8 cellular contexts compared by ENCODE assay signal in the genomic region with DNA sequence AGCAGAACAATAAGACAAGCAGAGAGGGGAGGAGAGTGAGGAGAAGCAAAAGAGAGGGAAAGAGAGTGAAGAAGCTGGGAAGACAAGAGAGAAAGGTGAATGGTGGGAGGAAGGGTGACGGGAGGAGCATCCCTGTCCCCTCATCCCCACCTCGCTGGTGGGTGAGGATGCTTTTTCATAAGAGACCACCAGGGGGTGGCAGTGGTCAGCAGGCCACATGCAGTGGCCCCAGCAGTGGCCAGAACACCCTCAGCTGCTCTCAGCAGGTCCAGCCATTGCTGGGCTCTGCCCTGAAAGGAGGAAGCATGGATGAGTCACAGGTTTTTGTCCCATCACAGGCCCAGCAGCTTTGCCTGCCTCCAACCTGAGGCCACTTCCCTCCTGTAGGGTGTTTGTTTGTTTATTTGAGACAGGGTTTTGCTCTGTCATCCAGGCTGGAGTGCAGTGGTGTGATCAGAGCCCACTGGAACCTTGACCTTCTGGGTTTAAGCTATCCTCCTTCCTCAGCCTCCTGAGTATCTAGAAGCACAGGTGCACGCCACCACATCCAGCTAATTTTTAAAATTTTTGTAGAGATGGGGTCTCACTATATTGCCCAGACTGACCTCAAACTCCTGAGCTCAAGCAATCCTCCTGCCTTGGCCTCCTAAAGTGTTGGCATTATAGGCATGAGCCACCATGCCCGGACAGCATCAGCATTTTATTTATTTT. TPM values are rescaled to one million over a fixed set of nuclear protein-coding genes. Genes with fewer than 3 reads are reported as not detected.
DNase-seq lines count a peak whose midpoint lies in the region; FAIRE-seq and TF ChIP-seq lines count a peak whose summit lies in the region.

No MANE protein-coding gene starts in this region.

- peaks cover 2% of the 10 kb centered on the region for H3K9me3 ChIP-seq in keratinocyte (ENCODE audit: control insufficient read depth, low read depth, low read length)

- H3K9me1 ChIP-seq in keratinocyte (ENCODE audit: control insufficient read depth, extremely low read depth, insufficient read depth, low read length): no peaks in the 10 kb centered on the region

- peaks cover 29% of the 10 kb centered on the region for H3K4me1 ChIP-seq in KMS-11 (ENCODE audit: low read depth, poor library complexity, severe bottlenecking)
- H3K4me1 ChIP-seq in keratinocyte (ENCODE audit: control insufficient read depth, extremely low read depth, insufficient read depth, low read length): peaks cover 12% of the 10 kb centered on the region

- DNase-seq in NCI-H1092 (lab: John Stamatoyannopoulos, UW) (peak; percentile 6), NCI-H1092 treated with DMSO at 0.1 percent for 48 hours (lab: John Stamatoyannopoulos, UW) (no peak), SW480 (ENCODE audit: low spot score) (peak; percentile 89), cardiac fibroblast (ENCODE audit: low read depth in 2 of 2) (peak; percentile 89 to 93), keratinocyte (ENCODE audit: low read depth, low spot score) (no peak), middle frontal gyrus (ENCODE audit: extremely low spot score, low spot score) (no peak)
- DNase-seq in stimulated activated CD8-positive, alpha-beta memory T cell treated with anti-CD3 and anti-CD28 coated beads, Interleukin-2, amount 100 ng/mL, for 48 hours (ENCODE audit: low read depth in 2 of 2): peak; percentile 34

- TF ChIP-seq CTCF in KMS-11 (conservative IDR thresholded peaks at IDR 0.05; ENCODE audit: low read depth, low read length) (peak; percentile 77), cardiac fibroblast (IDR thresholded peaks at IDR 0.05; ENCODE audit: low read depth, low read length) (peak; percentile 82), keratinocyte (optimal IDR thresholded peaks at IDR 0.05 in 1 of 3, IDR thresholded peaks at IDR 0.05 in 1 of 3, conservative IDR thresholded peaks at IDR 0.05 in 1 of 3; ENCODE audit: extremely low read depth in 1 of 3, insufficient read depth in 2 of 3, low read length in 3 of 3) (peak in 2 of 3 experiments; percentile 56 to 60)

- H3K9ac ChIP-seq in KMS-11 (no peak overlapping the region), keratinocyte (ENCODE audit: control insufficient read depth, extremely low read depth, insufficient read depth, low read length) (no peak overlapping the region)

- no peak for FAIRE-seq in keratinocyte (lab: Jason Lieb, UNC)

- H4K20me1 ChIP-seq in KMS-11 (ENCODE audit: insufficient read depth): no peaks in the 10 kb centered on the region
- H4K20me1 ChIP-seq in keratinocyte (ENCODE audit: control insufficient read depth, extremely low read depth, insufficient read depth, low read length): no peaks in the 10 kb centered on the region

- H3K36me3 ChIP-seq in KMS-11 (ENCODE audit: insufficient read depth) (no peaks in the 10 kb centered on the region), keratinocyte (ENCODE audit: control insufficient read depth in 2 of 2, extremely low read depth in 1 of 2, insufficient read depth in 2 of 2, low read length in 2 of 2) (no peaks in the 10 kb centered on the region)

- H3K27ac ChIP-seq in KMS-11 (no peak overlapping the region), keratinocyte (ENCODE audit: control insufficient read depth, insufficient read depth, low read length) (no peak overlapping the region)

- dilution Hi-C loops in keratinocyte (cut with MboI; ENCODE audit: extremely low pct_ligation_motif_present, low sequenced_read_pairs): no loop called here

- no peaks in the 10 kb centered on the region for H3K27me3 ChIP-seq in KMS-11 (ENCODE audit: insufficient read depth, low read depth)
- no peaks in the 10 kb centered on the region for H3K27me3 ChIP-seq in keratinocyte (ENCODE audit: control insufficient read depth, extremely low read depth, insufficient read depth, low read length)

- H3K4me3 ChIP-seq in KMS-11 (IDR thresholded peaks at IDR 0.05; ENCODE audit: insufficient read depth, low read depth, low read length) (no peak overlapping the region), cardiac fibroblast (replicated peaks in 1 of 2; ENCODE audit: low read depth in 2 of 2, low read length in 2 of 2) (no peak overlapping the region), keratinocyte (ENCODE audit: control insufficient read depth in 2 of 3, extremely low read depth in 1 of 3, insufficient read depth in 2 of 3, low read depth in 1 of 3, low read length in 3 of 3) (no peak overlapping the region)

- H3K4me2 ChIP-seq in KMS-11 (no peak overlapping the region), keratinocyte (ENCODE audit: control insufficient read depth, extremely low read depth, insufficient read depth, low read depth, low read length) (no peak overlapping the region)

- H2AFZ ChIP-seq in KMS-11 (ENCODE audit: low read depth): peak overlapping the region; percentile 47; the same call in 1 of the 2 replicates
- no peak overlapping the region for H2AFZ ChIP-seq in keratinocyte (ENCODE audit: control insufficient read depth, low read length)

- H3K79me2 ChIP-seq in KMS-11 (ENCODE audit: insufficient read depth, low read depth) (no peaks in the 10 kb centered on the region), keratinocyte (ENCODE audit: control insufficient read depth, insufficient read depth, low read length) (no peaks in the 10 kb centered on the region)

RNA-seq across cellular contexts. Expression of a gene that starts 23.9 kb away (rescaled TPM):
- polyA plus RNA-seq in keratinocyte: 0.03 to 0.13 TPM (median 0.08 TPM) in 3 replicates
- 0.09 TPM for polyA plus RNA-seq in keratinocyte (2011; ENCODE audit: low read depth)
- polyA plus RNA-seq in keratinocyte (2011; cell fraction: cytosol; rRNA removed): 0.04 and 0.08 TPM in 2 replicates
- 0.09 and 0.23 TPM in 2 replicates for polyA plus RNA-seq in keratinocyte (2011; cell fraction: nucleus; rRNA removed)
- polyA plus RNA-seq in keratinocyte (2012; ENCODE audit: low replicate concordance): 0.66 TPM in 1 of 2 replicates, not detected in the other
- polyA minus RNA-seq in keratinocyte: 0.03 to 0.40 TPM (median 0.13 TPM) in 3 replicates
- not detected for polyA minus RNA-seq in keratinocyte (2011; cell fraction: cytosol; rRNA and poly(A)+ RNA removed)
- 0.16 and 0.32 TPM in 2 replicates for polyA minus RNA-seq in keratinocyte (2011; cell fraction: nucleus; rRNA and poly(A)+ RNA removed)

RNA-seq across cellular contexts. Expression of a gene that starts 43.4 kb away (rescaled TPM):
- polyA plus RNA-seq in keratinocyte: 72.9 to 90.3 TPM (median 88.8 TPM) in 3 replicates
- polyA plus RNA-seq in keratinocyte (2011; ENCODE audit: low read depth): 23.7 TPM
- 88.9 and 119 TPM in 2 replicates for polyA plus RNA-seq in keratinocyte (2011; cell fraction: cytosol; rRNA removed)
- 76.4 and 84.0 TPM in 2 replicates for polyA plus RNA-seq in keratinocyte (2011; cell fraction: nucleus; rRNA removed)
- polyA plus RNA-seq in keratinocyte (2012; ENCODE audit: low replicate concordance): 123 and 127 TPM in 2 replicates
- 80.7 to 152 TPM (median 82.5 TPM) in 3 replicates for polyA minus RNA-seq in keratinocyte
- 74.4 TPM for polyA minus RNA-seq in keratinocyte (2011; cell fraction: cytosol; rRNA and poly(A)+ RNA removed)
- polyA minus RNA-seq in keratinocyte (2011; cell fraction: nucleus; rRNA and poly(A)+ RNA removed): 29.5 and 33.4 TPM in 2 replicates

Comparison
In these comparisons a context has a peak if more than half of its experiments do, and no peak if none do; other contexts are left out.
1. DNase-seq: peak in NCI-H1092 (single experiment), SW480 (single experiment), cardiac fibroblast (2 of 2) and stimulated activated CD8-positive, alpha-beta memory T cell treated with anti-CD3 and anti-CD28 coated beads, Interleukin-2, amount 100 ng/mL, for 48 hours (2 of 2); none in NCI-H1092 treated with DMSO at 0.1 percent for 48 hours (single experiment), keratinocyte (single experiment) and middle frontal gyrus (single experiment).
2. Peak in every context shown above with its lines, with median percentiles within 50 percentile points of each other: CTCF ChIP-seq.